In the genomic region with DNA sequence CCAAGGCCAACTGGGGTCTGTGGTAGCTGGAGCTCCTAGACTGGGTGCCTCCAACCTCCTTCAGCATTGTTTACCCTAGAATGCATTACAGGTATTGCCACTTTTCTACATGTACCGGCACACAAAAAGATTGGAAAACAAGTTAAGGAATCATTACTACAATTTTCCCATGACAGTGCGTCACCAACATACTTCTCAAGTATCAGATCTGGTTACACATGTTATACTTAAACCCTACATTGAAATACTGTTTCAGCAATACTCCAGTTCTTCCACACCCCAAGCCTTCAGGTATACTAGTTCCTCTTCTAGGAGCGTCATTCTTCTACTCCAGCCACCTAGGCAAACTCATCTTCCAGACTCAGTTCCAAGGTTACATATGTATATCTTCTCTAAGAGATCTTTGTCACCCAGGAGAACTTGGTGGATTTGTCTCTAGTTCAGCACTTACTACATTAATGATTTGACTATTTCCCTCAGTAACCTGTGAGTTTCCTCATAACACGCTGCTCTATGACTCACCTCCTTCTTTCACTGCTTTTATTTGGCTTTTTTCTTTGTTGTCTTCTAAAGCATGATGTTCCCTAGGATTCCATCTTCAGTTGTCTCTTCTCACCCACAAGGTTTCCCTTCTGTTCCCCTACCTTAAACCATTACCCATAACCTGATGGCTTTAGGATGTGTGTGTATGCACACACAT, we compare ENCODE assay signal across 2 cellular contexts.
A peak's percentile ranks its signal among the peaks of the same experiment; 100 is the strongest.
TF ChIP-seq lines count a peak whose summit lies in the region.

No MANE protein-coding gene starts in this region.

TF ChIP-seq in WTC11, 78 proteins besides CTCF, POLR2A, EP300 and RAD21 (continues in another document):
- TF ChIP-seq, protein P1, sequence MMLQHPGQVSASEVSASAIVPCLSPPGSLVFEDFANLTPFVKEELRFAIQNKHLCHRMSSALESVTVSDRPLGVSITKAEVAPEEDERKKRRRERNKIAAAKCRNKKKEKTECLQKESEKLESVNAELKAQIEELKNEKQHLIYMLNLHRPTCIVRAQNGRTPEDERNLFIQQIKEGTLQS (CRISPR knock-in tag; conservative IDR thresholded peaks at IDR 0.05), result no peak
- TF ChIP-seq, protein P2, sequence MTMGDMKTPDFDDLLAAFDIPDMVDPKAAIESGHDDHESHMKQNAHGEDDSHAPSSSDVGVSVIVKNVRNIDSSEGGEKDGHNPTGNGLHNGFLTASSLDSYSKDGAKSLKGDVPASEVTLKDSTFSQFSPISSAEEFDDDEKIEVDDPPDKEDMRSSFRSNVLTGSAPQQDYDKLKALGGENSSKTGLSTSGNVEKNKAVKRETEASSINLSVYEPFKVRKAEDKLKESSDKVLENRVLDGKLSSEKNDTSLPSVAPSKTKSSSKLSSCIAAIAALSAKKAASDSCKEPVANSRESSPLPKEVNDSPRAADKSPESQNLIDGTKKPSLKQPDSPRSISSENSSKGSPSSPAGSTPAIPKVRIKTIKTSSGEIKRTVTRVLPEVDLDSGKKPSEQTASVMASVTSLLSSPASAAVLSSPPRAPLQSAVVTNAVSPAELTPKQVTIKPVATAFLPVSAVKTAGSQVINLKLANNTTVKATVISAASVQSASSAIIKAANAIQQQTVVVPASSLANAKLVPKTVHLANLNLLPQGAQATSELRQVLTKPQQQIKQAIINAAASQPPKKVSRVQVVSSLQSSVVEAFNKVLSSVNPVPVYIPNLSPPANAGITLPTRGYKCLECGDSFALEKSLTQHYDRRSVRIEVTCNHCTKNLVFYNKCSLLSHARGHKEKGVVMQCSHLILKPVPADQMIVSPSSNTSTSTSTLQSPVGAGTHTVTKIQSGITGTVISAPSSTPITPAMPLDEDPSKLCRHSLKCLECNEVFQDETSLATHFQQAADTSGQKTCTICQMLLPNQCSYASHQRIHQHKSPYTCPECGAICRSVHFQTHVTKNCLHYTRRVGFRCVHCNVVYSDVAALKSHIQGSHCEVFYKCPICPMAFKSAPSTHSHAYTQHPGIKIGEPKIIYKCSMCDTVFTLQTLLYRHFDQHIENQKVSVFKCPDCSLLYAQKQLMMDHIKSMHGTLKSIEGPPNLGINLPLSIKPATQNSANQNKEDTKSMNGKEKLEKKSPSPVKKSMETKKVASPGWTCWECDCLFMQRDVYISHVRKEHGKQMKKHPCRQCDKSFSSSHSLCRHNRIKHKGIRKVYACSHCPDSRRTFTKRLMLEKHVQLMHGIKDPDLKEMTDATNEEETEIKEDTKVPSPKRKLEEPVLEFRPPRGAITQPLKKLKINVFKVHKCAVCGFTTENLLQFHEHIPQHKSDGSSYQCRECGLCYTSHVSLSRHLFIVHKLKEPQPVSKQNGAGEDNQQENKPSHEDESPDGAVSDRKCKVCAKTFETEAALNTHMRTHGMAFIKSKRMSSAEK (CRISPR knock-in tag; IDR thresholded peaks at IDR 0.05; ENCODE audit: borderline replicate concordance), result no peak
- TF ChIP-seq, protein P3, sequence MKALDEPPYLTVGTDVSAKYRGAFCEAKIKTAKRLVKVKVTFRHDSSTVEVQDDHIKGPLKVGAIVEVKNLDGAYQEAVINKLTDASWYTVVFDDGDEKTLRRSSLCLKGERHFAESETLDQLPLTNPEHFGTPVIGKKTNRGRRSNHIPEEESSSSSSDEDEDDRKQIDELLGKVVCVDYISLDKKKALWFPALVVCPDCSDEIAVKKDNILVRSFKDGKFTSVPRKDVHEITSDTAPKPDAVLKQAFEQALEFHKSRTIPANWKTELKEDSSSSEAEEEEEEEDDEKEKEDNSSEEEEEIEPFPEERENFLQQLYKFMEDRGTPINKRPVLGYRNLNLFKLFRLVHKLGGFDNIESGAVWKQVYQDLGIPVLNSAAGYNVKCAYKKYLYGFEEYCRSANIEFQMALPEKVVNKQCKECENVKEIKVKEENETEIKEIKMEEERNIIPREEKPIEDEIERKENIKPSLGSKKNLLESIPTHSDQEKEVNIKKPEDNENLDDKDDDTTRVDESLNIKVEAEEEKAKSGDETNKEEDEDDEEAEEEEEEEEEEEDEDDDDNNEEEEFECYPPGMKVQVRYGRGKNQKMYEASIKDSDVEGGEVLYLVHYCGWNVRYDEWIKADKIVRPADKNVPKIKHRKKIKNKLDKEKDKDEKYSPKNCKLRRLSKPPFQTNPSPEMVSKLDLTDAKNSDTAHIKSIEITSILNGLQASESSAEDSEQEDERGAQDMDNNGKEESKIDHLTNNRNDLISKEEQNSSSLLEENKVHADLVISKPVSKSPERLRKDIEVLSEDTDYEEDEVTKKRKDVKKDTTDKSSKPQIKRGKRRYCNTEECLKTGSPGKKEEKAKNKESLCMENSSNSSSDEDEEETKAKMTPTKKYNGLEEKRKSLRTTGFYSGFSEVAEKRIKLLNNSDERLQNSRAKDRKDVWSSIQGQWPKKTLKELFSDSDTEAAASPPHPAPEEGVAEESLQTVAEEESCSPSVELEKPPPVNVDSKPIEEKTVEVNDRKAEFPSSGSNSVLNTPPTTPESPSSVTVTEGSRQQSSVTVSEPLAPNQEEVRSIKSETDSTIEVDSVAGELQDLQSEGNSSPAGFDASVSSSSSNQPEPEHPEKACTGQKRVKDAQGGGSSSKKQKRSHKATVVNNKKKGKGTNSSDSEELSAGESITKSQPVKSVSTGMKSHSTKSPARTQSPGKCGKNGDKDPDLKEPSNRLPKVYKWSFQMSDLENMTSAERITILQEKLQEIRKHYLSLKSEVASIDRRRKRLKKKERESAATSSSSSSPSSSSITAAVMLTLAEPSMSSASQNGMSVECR (CRISPR knock-in tag; IDR thresholded peaks at IDR 0.05; ENCODE audit: borderline replicate concordance), result no peak
- TF ChIP-seq, protein P4, sequence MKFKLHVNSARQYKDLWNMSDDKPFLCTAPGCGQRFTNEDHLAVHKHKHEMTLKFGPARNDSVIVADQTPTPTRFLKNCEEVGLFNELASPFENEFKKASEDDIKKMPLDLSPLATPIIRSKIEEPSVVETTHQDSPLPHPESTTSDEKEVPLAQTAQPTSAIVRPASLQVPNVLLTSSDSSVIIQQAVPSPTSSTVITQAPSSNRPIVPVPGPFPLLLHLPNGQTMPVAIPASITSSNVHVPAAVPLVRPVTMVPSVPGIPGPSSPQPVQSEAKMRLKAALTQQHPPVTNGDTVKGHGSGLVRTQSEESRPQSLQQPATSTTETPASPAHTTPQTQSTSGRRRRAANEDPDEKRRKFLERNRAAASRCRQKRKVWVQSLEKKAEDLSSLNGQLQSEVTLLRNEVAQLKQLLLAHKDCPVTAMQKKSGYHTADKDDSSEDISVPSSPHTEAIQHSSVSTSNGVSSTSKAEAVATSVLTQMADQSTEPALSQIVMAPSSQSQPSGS (CRISPR knock-in tag; IDR thresholded peaks at IDR 0.05; ENCODE audit: borderline replicate concordance, low read depth), result no peak
- no peak for TF ChIP-seq FOXJ3 (CRISPR knock-in tag; IDR thresholded peaks at IDR 0.05; ENCODE audit: borderline replicate concordance)
- TF ChIP-seq SOX15 (CRISPR knock-in tag; IDR thresholded peaks at IDR 0.05), result no peak
- no peak for TF ChIP-seq ZNF138 (CRISPR knock-in tag; conservative IDR thresholded peaks at IDR 0.05)
- TF ChIP-seq, protein P5, sequence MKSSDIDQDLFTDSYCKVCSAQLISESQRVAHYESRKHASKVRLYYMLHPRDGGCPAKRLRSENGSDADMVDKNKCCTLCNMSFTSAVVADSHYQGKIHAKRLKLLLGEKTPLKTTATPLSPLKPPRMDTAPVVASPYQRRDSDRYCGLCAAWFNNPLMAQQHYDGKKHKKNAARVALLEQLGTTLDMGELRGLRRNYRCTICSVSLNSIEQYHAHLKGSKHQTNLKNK (CRISPR knock-in tag; IDR thresholded peaks at IDR 0.05), result no peak
- TF ChIP-seq, protein P6, sequence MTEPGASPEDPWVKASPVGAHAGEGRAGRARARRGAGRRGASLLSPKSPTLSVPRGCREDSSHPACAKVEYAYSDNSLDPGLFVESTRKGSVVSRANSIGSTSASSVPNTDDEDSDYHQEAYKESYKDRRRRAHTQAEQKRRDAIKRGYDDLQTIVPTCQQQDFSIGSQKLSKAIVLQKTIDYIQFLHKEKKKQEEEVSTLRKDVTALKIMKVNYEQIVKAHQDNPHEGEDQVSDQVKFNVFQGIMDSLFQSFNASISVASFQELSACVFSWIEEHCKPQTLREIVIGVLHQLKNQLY (CRISPR knock-in tag; IDR thresholded peaks at IDR 0.05), result no peak
- no peak for TF ChIP-seq SP1 (CRISPR knock-in tag; conservative IDR thresholded peaks at IDR 0.05)
- TF ChIP-seq TEAD4 (CRISPR knock-in tag; IDR thresholded peaks at IDR 0.05), result no peak

TF ChIP-seq in endothelial cell of umbilical vein, 7 proteins besides CTCF, POLR2A, EP300 and RAD21:
- TF ChIP-seq, protein P7, sequence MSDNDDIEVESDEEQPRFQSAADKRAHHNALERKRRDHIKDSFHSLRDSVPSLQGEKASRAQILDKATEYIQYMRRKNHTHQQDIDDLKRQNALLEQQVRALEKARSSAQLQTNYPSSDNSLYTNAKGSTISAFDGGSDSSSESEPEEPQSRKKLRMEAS (IDR thresholded peaks at IDR 0.05; ENCODE audit: insufficient read depth, insufficient read length), result no peak
- peak; percentile 10 for TF ChIP-seq FOS (IDR thresholded peaks at IDR 0.05; ENCODE audit: borderline replicate concordance, insufficient read depth, low read length)
TF ChIP-seq in endothelial cell of umbilical vein: peak in this region for 1.
